In genomic region chr6:11276228-11276627, GRCh38 we compare ENCODE assay signal across 16 cellular contexts. TPM values are rescaled to one million over a fixed set of nuclear protein-coding genes. Genes with fewer than 3 reads are reported as not detected.
A peak's percentile ranks its signal among the peaks of the same experiment; 100 is the strongest.
DNase-seq lines count a peak whose midpoint lies in the region; ATAC-seq and TF ChIP-seq lines count a peak whose summit lies in the region.
"Had no signal": no experiment of that assay in that cellular context is flagged by ENCODE, and none has a peak within 500 bp of the region (broad histone marks: within the 10 kb centered on the region; RNA-seq: fewer than 3 reads in every experiment).

No MANE protein-coding gene starts in this region.

- H3K4me3 Mint-ChIP-seq in CD8-positive, alpha-beta memory T cell = peak overlapping the region in 4 of 7 donors; percentile 1 to 59 (median 46)
- H3K4me3 Mint-ChIP-seq in activated naive CD8-positive, alpha-beta T cell treated with anti-CD3 and anti-CD28 coated beads, Interleukin-2, amount 50 U/mL, for 24 hours = no peak overlapping the region
- H3K4me3 Mint-ChIP-seq in natural killer cell = peak overlapping the region; percentile 19
- H3K4me3 Mint-ChIP-seq: neural crest cell had no signal

- no peaks in the 10 kb centered on the region for H4K20me1 ChIP-seq in BLaER1

- intact Hi-C loops in natural killer cell (cut with micrococcal nuclease) = loop anchor here (5.0 kb wide), 1 partner anchor 36 kb away; no protein-coding TSS in a partner anchor

- H3K4me3 ChIP-seq in BLaER1 = no peak overlapping the region
- H3K4me3 ChIP-seq in CD8-positive, alpha-beta memory T cell (ENCODE audit: low read length) = no peak overlapping the region
- H3K4me3 ChIP-seq: gastrocnemius medialis had no signal

- no peaks in the 10 kb centered on the region; the same call in 1 of the 2 replicates for H3K36me3 ChIP-seq in BLaER1
- peaks cover 8% of the 10 kb centered on the region for H3K36me3 ChIP-seq in CD8-positive, alpha-beta memory T cell (ENCODE audit: insufficient read depth, low read length)
- H3K36me3 ChIP-seq: gastrocnemius medialis had no signal

- peak overlapping the region; percentile 60 to 97 (median 88) for H3K27ac Mint-ChIP-seq in CD8-positive, alpha-beta memory T cell
- H3K27ac Mint-ChIP-seq in activated naive CD8-positive, alpha-beta T cell treated with anti-CD3 and anti-CD28 coated beads, Interleukin-2, amount 50 U/mL, for 24 hours = peak overlapping the region; percentile 92
- peak overlapping the region; percentile 70 to 82 for H3K27ac Mint-ChIP-seq in natural killer cell

- peaks cover 18 to 26% (median 24%) of the 10 kb centered on the region in 3 donors for H3K36me3 Mint-ChIP-seq in CD8-positive, alpha-beta memory T cell
- peaks cover 35% of the 10 kb centered on the region for H3K36me3 Mint-ChIP-seq in activated naive CD8-positive, alpha-beta T cell treated with anti-CD3 and anti-CD28 coated beads, Interleukin-2, amount 50 U/mL, for 24 hours (ENCODE audit: low read depth)
- H3K36me3 Mint-ChIP-seq in natural killer cell = peaks cover 10% of the 10 kb centered on the region

- H3K9ac ChIP-seq in BLaER1 = no peak overlapping the region

- H3K4me1 ChIP-seq in BLaER1 = peaks cover 10% of the 10 kb centered on the region
- H3K4me1 ChIP-seq in CD8-positive, alpha-beta memory T cell (ENCODE audit: insufficient read depth, low read length) = peaks cover 35% of the 10 kb centered on the region
- H3K4me1 ChIP-seq: gastrocnemius medialis had no signal

- H3K4me1 Mint-ChIP-seq in CD8-positive, alpha-beta memory T cell = peaks cover 61 to 77% (median 77%) of the 10 kb centered on the region in 3 donors
- H3K4me1 Mint-ChIP-seq in activated naive CD8-positive, alpha-beta T cell treated with anti-CD3 and anti-CD28 coated beads, Interleukin-2, amount 50 U/mL, for 24 hours = peaks cover 47% of the 10 kb centered on the region
- H3K4me1 Mint-ChIP-seq in natural killer cell = peaks cover 48 to 55% of the 10 kb centered on the region in 2 donors

- CTCF ChIA-PET in CD8-positive, alpha-beta memory T cell (lab: Charles Lee) = no interaction called here

- no peak for ATAC-seq in activated naive CD8-positive, alpha-beta T cell treated with anti-CD3 and anti-CD28 coated beads, Interleukin-2, amount 50 U/mL, for 24 hours
- ATAC-seq in natural killer cell (no peak), HG02571 (IDR thresholded peaks at IDR 0.05; ENCODE audit: unreplicated experiment) (no peak)
- ATAC-seq: gastrocnemius medialis, right cardiac atrium had no signal

- H3K9me3 ChIP-seq in BLaER1 = no peaks in the 10 kb centered on the region
- no peaks in the 10 kb centered on the region for H3K9me3 ChIP-seq in CD8-positive, alpha-beta memory T cell (ENCODE audit: low read length)
- H3K9me3 ChIP-seq: gastrocnemius medialis had no signal

- POLR2A ChIA-PET in CD8-positive, alpha-beta memory T cell (lab: Charles Lee) = no interaction called here

- peak overlapping the region; percentile 53; the same call in 1 of the 2 replicates for H3K4me2 ChIP-seq in BLaER1

- no peak for TF ChIP-seq CTCF in natural killer cell (IDR thresholded peaks at IDR 0.05)

- DNase-seq in CD8-positive, alpha-beta memory T cell = no peak
- no peak for DNase-seq in activated naive CD8-positive, alpha-beta T cell treated with anti-CD3 and anti-CD28 coated beads, Interleukin-2, amount 50 U/mL, for 24 hours
- no peak for DNase-seq in natural killer cell
- no peak for DNase-seq in MV-4-11 (lab: John Stamatoyannopoulos, UW)
- DNase-seq in NCI-H510A treated with DMSO at 0.1 percent for 48 hours (lab: John Stamatoyannopoulos, UW) = no peak
- DNase-seq in pons (ENCODE audit: low spot score) = no peak
- DNase-seq: activated CD4-positive, alpha-beta T cell treated with anti-CD3 and anti-CD28 coated beads, Interleukin-2, amount 50 U/mL, for 4 hours; cortex of kidney; gastrocnemius medialis; NCI-H2081 treated with DMSO at 0.1 percent for 48 hours; NCI-H524 treated with DMSO at 0.1 percent for 48 hours; right cardiac atrium; SIG-M5 had no signal

- no peak overlapping the region for H3K27ac ChIP-seq in BLaER1
- no peak overlapping the region for H3K27ac ChIP-seq in CD8-positive, alpha-beta memory T cell (ENCODE audit: low read depth, low read length)
- H3K27ac ChIP-seq: gastrocnemius medialis had no signal

- no peaks in the 10 kb centered on the region for H3K9me3 Mint-ChIP-seq in CD8-positive, alpha-beta memory T cell
- no peaks in the 10 kb centered on the region for H3K9me3 Mint-ChIP-seq in activated naive CD8-positive, alpha-beta T cell treated with anti-CD3 and anti-CD28 coated beads, Interleukin-2, amount 50 U/mL, for 24 hours
- H3K9me3 Mint-ChIP-seq in natural killer cell = no peaks in the 10 kb centered on the region
- H3K9me3 Mint-ChIP-seq: neural crest cell had no signal

- no peaks in the 10 kb centered on the region for H3K27me3 ChIP-seq in BLaER1
- H3K27me3 ChIP-seq in CD8-positive, alpha-beta memory T cell (ENCODE audit: insufficient read depth, low read length, poor library complexity, severe bottlenecking) = no peaks in the 10 kb centered on the region
- H3K27me3 ChIP-seq: gastrocnemius medialis had no signal

- no peaks in the 10 kb centered on the region for H3K27me3 Mint-ChIP-seq in CD8-positive, alpha-beta memory T cell
- no peaks in the 10 kb centered on the region for H3K27me3 Mint-ChIP-seq in activated naive CD8-positive, alpha-beta T cell treated with anti-CD3 and anti-CD28 coated beads, Interleukin-2, amount 50 U/mL, for 24 hours
- H3K27me3 Mint-ChIP-seq in natural killer cell (ENCODE audit: low read depth in 2 of 2) = no peaks in the 10 kb centered on the region

RNA-seq across cellular contexts. Expression of gene NEDD9, which starts 43.8 kb away (rescaled TPM):
- 10 to 100 TPM; 39.9 to 41.0 TPM for total RNA-seq in CD8-positive, alpha-beta memory T cell
- polyA plus RNA-seq in CD8-positive, alpha-beta memory T cell = 40.2 TPM
- 100 to 1,000 TPM; 106 to 110 (median 107) TPM for total RNA-seq in natural killer cell
